In genomic region chr11:122213111-122213510, GRCh38 we compare ENCODE assay signal across 25 cellular contexts.
DNase-seq lines count a peak whose midpoint lies in the region; ATAC-seq, FAIRE-seq and TF ChIP-seq lines count a peak whose summit lies in the region.
"Had no signal": no experiment of that assay in that cellular context is flagged by ENCODE, and none has a peak within 500 bp of the region (broad histone marks: within the 10 kb centered on the region; RNA-seq: fewer than 3 reads in every experiment).

No MANE protein-coding gene starts in this region.

- H3K27me3 ChIP-seq in H1 (replicated peaks in 1 of 4; ENCODE audit: control insufficient read depth in 3 of 4, extremely low read depth in 1 of 4, insufficient read depth in 3 of 4, low read length in 3 of 4): no peaks in the 10 kb centered on the region
- H3K27me3 ChIP-seq in neuronal stem cell (ENCODE audit: control insufficient read depth in 3 of 3, insufficient read depth in 3 of 3, low read depth in 1 of 3, low read length in 3 of 3): no peaks in the 10 kb centered on the region
- no peaks in the 10 kb centered on the region for H3K27me3 ChIP-seq in vagina
- H3K27me3 ChIP-seq: heart right ventricle, left lung, MG63, stomach, uterus had no signal

- peak overlapping the region; percentile 45; the same call in 1 of the 2 replicates for H4K8ac ChIP-seq in H1 (ENCODE audit: extremely low read depth, insufficient read depth, low read length)
- H4K8ac ChIP-seq in neuronal stem cell (ENCODE audit: low read depth, low read length): no peak overlapping the region

- H3K4ac ChIP-seq in H1 (replicated peaks; ENCODE audit: insufficient read length, low read depth, low read length): no peak overlapping the region
- no peak overlapping the region for H3K4ac ChIP-seq in neuronal stem cell (ENCODE audit: low read length)

- CTCF ChIA-PET in H1 (lab: Charles Lee; ENCODE audit: partially characterized antibody): interaction anchor here (0.8 to 7.6 kb wide), 11 partner anchors 9 to 558 kb away, joined by 3 to 61 read pairs (median 4); no protein-coding TSS in a partner anchor

- H4K20me1 ChIP-seq in H1 (replicated peaks in 1 of 2; ENCODE audit: control insufficient read depth in 1 of 2, insufficient read depth in 2 of 2, low read length in 2 of 2): no peaks in the 10 kb centered on the region

- H2BK120ac ChIP-seq in H1 (replicated peaks; ENCODE audit: low read depth, low read length): no peak overlapping the region
- H2BK120ac ChIP-seq in neuronal stem cell (ENCODE audit: low read depth, low read length): no peak overlapping the region

- FAIRE-seq in H1 (lab: Jason Lieb, UNC): no peak
- FAIRE-seq: bronchial epithelial cell, K562 had no signal

- no peaks in the 10 kb centered on the region for H3K9me3 Mint-ChIP-seq in effector memory CD8-positive, alpha-beta T cell
- H3K9me3 Mint-ChIP-seq: CD8-positive, alpha-beta T cell; WTC11 had no signal

- no peaks in the 10 kb centered on the region for H3K23me2 ChIP-seq in H1 (ENCODE audit: low read depth, low read length)

- H3K56ac ChIP-seq in H1 (replicated peaks; ENCODE audit: insufficient read length, low read depth, low read length): no peak overlapping the region

- H2BK20ac ChIP-seq in H1 (ENCODE audit: low read length): no peak overlapping the region

- intact Hi-C loops in vagina (cut with DNase I): loop anchor here (10.0 kb wide), 1 partner anchor 82 kb away; no protein-coding TSS in a partner anchor

- no peak for TF ChIP-seq RAD21 in H1 (IDR thresholded peaks at IDR 0.05 in 1 of 2, conservative IDR thresholded peaks at IDR 0.05 in 1 of 2; ENCODE audit: low read depth in 2 of 2, low read length in 2 of 2)

- TF ChIP-seq CTCF in H1 (IDR thresholded peaks at IDR 0.05; ENCODE audit: control extremely low read depth in 1 of 3, insufficient read depth in 1 of 3, low read depth in 1 of 3, low read length in 3 of 3): no peak
- no peak for TF ChIP-seq CTCF in vagina (IDR thresholded peaks at IDR 0.05)

- H3K4me3 ChIP-seq in H1 (ENCODE audit: extremely low read depth in 1 of 4, insufficient read depth in 2 of 4, low read depth in 3 of 4, low read length in 4 of 4) (no peak overlapping the region), neuronal stem cell (ENCODE audit: low read length in 2 of 2) (no peak overlapping the region), vagina (no peak overlapping the region)
- H3K4me3 ChIP-seq: HAP-1, heart right ventricle, K562, left lung, MG63, stomach, uterus had no signal

- H3K4me1 ChIP-seq in H1 (replicated peaks in 1 of 4; ENCODE audit: control insufficient read depth in 3 of 4, insufficient read depth in 4 of 4, low read length in 3 of 4): peaks cover 0 to 4% (median 2%) of the 10 kb centered on the region in 4 experiments; a peak in 3 of 7 replicates
- peaks cover 4 to 14% of the 10 kb centered on the region in 2 donors for H3K4me1 ChIP-seq in neuronal stem cell (ENCODE audit: control insufficient read depth in 2 of 2, insufficient read depth in 1 of 2, low read depth in 1 of 2, low read length in 2 of 2)
- H3K4me1 ChIP-seq in vagina: peaks cover 32% of the 10 kb centered on the region
- H3K4me1 ChIP-seq: HAP-1 had no signal

- H3K9ac ChIP-seq in H1 (replicated peaks in 1 of 4; ENCODE audit: extremely low read depth in 1 of 4, low read depth in 3 of 4, low read length in 3 of 4) (no peak overlapping the region), neuronal stem cell (ENCODE audit: low read depth, low read length, poor library complexity) (no peak overlapping the region)

- H3K36me3 ChIP-seq in H1 (ENCODE audit: control insufficient read depth in 2 of 4, insufficient read depth in 4 of 4, low read length in 3 of 4) (no peaks in the 10 kb centered on the region), neuronal stem cell (replicated peaks in 1 of 2; ENCODE audit: control insufficient read depth in 2 of 2, insufficient read depth in 2 of 2, low read length in 2 of 2) (no peaks in the 10 kb centered on the region), vagina (no peaks in the 10 kb centered on the region)
- H3K36me3 ChIP-seq: HAP-1, heart right ventricle, left lung, MG63, stomach, uterus had no signal

- H3K9me3 ChIP-seq in H1 (ENCODE audit: insufficient read depth in 2 of 2, low read depth in 1 of 2, low read length in 1 of 2): no peaks in the 10 kb centered on the region
- H3K9me3 ChIP-seq in neuronal stem cell (replicated peaks in 1 of 2; ENCODE audit: control insufficient read depth in 2 of 2, insufficient read depth in 1 of 2, low read depth in 1 of 2, low read length in 2 of 2): no peaks in the 10 kb centered on the region
- H3K9me3 ChIP-seq in vagina: no peaks in the 10 kb centered on the region
- H3K9me3 ChIP-seq: HAP-1, heart right ventricle, left lung, MG63, stomach, uterus had no signal

- peak in 52 of 56 donors; percentile 15 to 91 (median 74) for DNase-seq in amygdala (lab: John Stamatoyannopoulos, UW)
- DNase-seq in H1 (ENCODE audit: low read depth in 1 of 2, low spot score in 2 of 2): no peak
- no peak for DNase-seq in neuronal stem cell (ENCODE audit: low spot score)
- no peak for DNase-seq in vagina (ENCODE audit: extremely low spot score in 2 of 2)
- DNase-seq in effector memory CD8-positive, alpha-beta T cell: no peak
- no peak for DNase-seq in NCI-H226
- no peak for DNase-seq in mesenteric fat pad (ENCODE audit: low spot score)
- DNase-seq: activated CD4-positive, alpha-beta T cell treated with anti-CD3 and anti-CD28 coated beads, Interleukin-2, amount 50 U/mL, for 4 hours; activated CD8-positive, alpha-beta memory T cell treated with anti-CD3 and anti-CD28 coated beads, Interleukin-2, amount 50 U/mL, for 4 hours; CD8-positive, alpha-beta T cell; dermis blood vessel endothelial cell; heart right ventricle; MG63; NCI-H1417 treated with DMSO at 0.1 percent for 48 hours; NCI-H2107; NCI-H510A treated with DMSO at 0.1 percent for 48 hours; RPMI8226; stimulated activated CD4-positive, alpha-beta T cell treated with anti-CD3 and anti-CD28 coated beads, Interleukin-4, amount 100 ng/mL, for 1 hour; stomach; uterus had no signal

- H3K4me1 Mint-ChIP-seq in effector memory CD8-positive, alpha-beta T cell (ENCODE audit: low read depth in 2 of 2): no peaks in the 10 kb centered on the region

- no peak overlapping the region for H2BK15ac ChIP-seq in H1 (ENCODE audit: low read length)
- H2BK15ac ChIP-seq in neuronal stem cell (ENCODE audit: low read length): peak overlapping the region; percentile 43

- ATAC-seq in effector memory CD8-positive, alpha-beta T cell (replicated peaks): no peak
- ATAC-seq: CD8-positive, alpha-beta T cell; heart right ventricle; K562; left lung; WTC11 had no signal

- no peak for TF ChIP-seq POLR2A in H1 (IDR thresholded peaks at IDR 0.05; ENCODE audit: control extremely low read depth in 1 of 2, low read depth in 2 of 2, low read length in 2 of 2)
- TF ChIP-seq POLR2A in vagina (IDR thresholded peaks at IDR 0.05): no peak

- no peak overlapping the region for H4K5ac ChIP-seq in H1 (ENCODE audit: insufficient read length, low read depth, low read length)

- peaks cover 0 to 9% of the 10 kb centered on the region in 2 donors for H3K27me3 Mint-ChIP-seq in effector memory CD8-positive, alpha-beta T cell

- H2BK12ac ChIP-seq in H1 (ENCODE audit: low read depth, low read length): no peak overlapping the region
- no peak overlapping the region for H2BK12ac ChIP-seq in neuronal stem cell (ENCODE audit: low read length)

- 87% methylated on average over 12 of the region's 12 CpGs; no CpG with 5 or more reads in 1 of the 2 experiments for WGBS in H1 (ENCODE audit: extremely low coverage in 1 of 2, insufficient coverage in 1 of 2, insufficient read length in 1 of 2, insufficient replicate concordance in 2 of 2, low coverage in 1 of 2, low lambda C conversion rate in 2 of 2, missing lambda C conversion rate in 1 of 2), 2 experiments
- WGBS in neuronal stem cell (ENCODE audit: extremely low coverage in 2 of 2, insufficient read length in 2 of 2, insufficient replicate concordance in 1 of 2), 2 donors: no CpG with 5 or more reads among the region's 12 CpGs

- H3K4me2 ChIP-seq in H1 (ENCODE audit: insufficient read depth in 1 of 2, low read depth in 2 of 2, low read length in 2 of 2): no peak overlapping the region
- H3K4me2 ChIP-seq in neuronal stem cell (ENCODE audit: insufficient read depth, low read length, poor library complexity, severe bottlenecking): no peak overlapping the region

- no peak for TF ChIP-seq EP300 in H1 (IDR thresholded peaks at IDR 0.05; ENCODE audit: borderline replicate concordance in 1 of 2, low read depth in 2 of 2, low read length in 2 of 2)

- H3K18ac ChIP-seq in H1 (ENCODE audit: extremely low read depth, low read length) (no peak overlapping the region), neuronal stem cell (ENCODE audit: low read length) (peak overlapping the region; percentile 8)

- H3K27ac ChIP-seq in H1 (ENCODE audit: low read depth, low read length): no peak overlapping the region
- H3K27ac ChIP-seq in neuronal stem cell (replicated peaks; ENCODE audit: low read length): no peak overlapping the region
- H3K27ac ChIP-seq in vagina: peak overlapping the region; percentile 18
- H3K27ac ChIP-seq: heart right ventricle, left lung, stomach, uterus had no signal

- H3K79me1 ChIP-seq in H1 (ENCODE audit: low read depth, low read length) (no peaks in the 10 kb centered on the region), neuronal stem cell (ENCODE audit: low read depth, low read length) (no peaks in the 10 kb centered on the region)

- no peak overlapping the region for H3K27ac Mint-ChIP-seq in effector memory CD8-positive, alpha-beta T cell
- H3K27ac Mint-ChIP-seq: CD8-positive, alpha-beta T cell; WTC11 had no signal

- POLR2A ChIA-PET in H1 (lab: Charles Lee; ENCODE audit: partially characterized antibody): no interaction called here

- H4K91ac ChIP-seq in H1 (replicated peaks; ENCODE audit: insufficient read length, low read length) (no peak overlapping the region), neuronal stem cell (ENCODE audit: low read depth, low read length, poor library complexity) (no peak overlapping the region)

- H2BK5ac ChIP-seq in H1 (ENCODE audit: low read depth, low read length) (no peak overlapping the region), neuronal stem cell (ENCODE audit: low read length) (no peak overlapping the region)

- H2AK5ac ChIP-seq in H1 (ENCODE audit: low read depth, low read length) (no peak overlapping the region), neuronal stem cell (ENCODE audit: low read depth, low read length) (peak overlapping the region; percentile 33)

- H3K79me2 ChIP-seq in H1 (ENCODE audit: control insufficient read depth in 1 of 2, insufficient read depth in 2 of 2, low read length in 2 of 2): no peaks in the 10 kb centered on the region

- H3K14ac ChIP-seq in H1 (ENCODE audit: insufficient read length) (no peak overlapping the region), neuronal stem cell (ENCODE audit: low read length) (no peak overlapping the region)

- H3K36me3 Mint-ChIP-seq in effector memory CD8-positive, alpha-beta T cell (ENCODE audit: insufficient read depth): no peaks in the 10 kb centered on the region
- H3K36me3 Mint-ChIP-seq: CD8-positive, alpha-beta T cell; WTC11 had no signal

- no peak overlapping the region for H3K4me3 Mint-ChIP-seq in effector memory CD8-positive, alpha-beta T cell
- H3K4me3 Mint-ChIP-seq: CD8-positive, alpha-beta T cell; WTC11 had no signal

- H3K23ac ChIP-seq in H1 (ENCODE audit: insufficient read length) (no peak overlapping the region), neuronal stem cell (ENCODE audit: low read depth, low read length, poor library complexity) (no peak overlapping the region)

- H2AFZ ChIP-seq in H1 (ENCODE audit: low read length) (no peak overlapping the region), neuronal stem cell (ENCODE audit: low read length) (no peak overlapping the region)

Comparison
In these comparisons a context has a peak if more than half of its experiments do, and no peak if none do; other contexts are left out.
1. DNase-seq: peak in amygdala (52 of 56); none in H1 (0 of 2), neuronal stem cell (single experiment), vagina (0 of 2), effector memory CD8-positive, alpha-beta T cell (0 of 3), NCI-H226 (single experiment) and mesenteric fat pad (single experiment).